In the genomic region with DNA sequence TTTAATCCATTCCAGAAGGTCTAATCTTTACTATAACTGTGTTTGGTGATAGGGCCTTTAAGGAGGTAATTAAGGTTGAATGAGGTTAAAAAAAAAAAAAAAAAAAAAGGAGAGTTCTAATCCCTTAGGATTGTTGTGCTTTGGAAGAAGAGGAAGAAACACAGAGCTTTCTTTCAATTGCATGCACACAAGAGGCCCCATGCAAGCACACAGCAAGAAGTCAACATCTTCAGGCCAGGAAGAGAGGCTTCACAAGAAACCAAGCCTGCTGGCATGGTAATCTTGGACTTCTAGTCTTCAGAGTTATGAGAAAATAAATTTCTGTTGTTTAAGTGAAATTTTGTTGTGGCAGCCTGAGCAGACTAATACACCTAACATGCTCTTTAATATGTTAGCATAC, we compare ENCODE assay signal across 1 cellular context.
TF ChIP-seq lines count a peak whose summit lies in the region.

No MANE protein-coding gene starts in this region.

TF ChIP-seq in WTC11, 78 proteins besides CTCF, POLR2A, EP300 and RAD21 (continued from another document):
- TF ChIP-seq, protein P1, sequence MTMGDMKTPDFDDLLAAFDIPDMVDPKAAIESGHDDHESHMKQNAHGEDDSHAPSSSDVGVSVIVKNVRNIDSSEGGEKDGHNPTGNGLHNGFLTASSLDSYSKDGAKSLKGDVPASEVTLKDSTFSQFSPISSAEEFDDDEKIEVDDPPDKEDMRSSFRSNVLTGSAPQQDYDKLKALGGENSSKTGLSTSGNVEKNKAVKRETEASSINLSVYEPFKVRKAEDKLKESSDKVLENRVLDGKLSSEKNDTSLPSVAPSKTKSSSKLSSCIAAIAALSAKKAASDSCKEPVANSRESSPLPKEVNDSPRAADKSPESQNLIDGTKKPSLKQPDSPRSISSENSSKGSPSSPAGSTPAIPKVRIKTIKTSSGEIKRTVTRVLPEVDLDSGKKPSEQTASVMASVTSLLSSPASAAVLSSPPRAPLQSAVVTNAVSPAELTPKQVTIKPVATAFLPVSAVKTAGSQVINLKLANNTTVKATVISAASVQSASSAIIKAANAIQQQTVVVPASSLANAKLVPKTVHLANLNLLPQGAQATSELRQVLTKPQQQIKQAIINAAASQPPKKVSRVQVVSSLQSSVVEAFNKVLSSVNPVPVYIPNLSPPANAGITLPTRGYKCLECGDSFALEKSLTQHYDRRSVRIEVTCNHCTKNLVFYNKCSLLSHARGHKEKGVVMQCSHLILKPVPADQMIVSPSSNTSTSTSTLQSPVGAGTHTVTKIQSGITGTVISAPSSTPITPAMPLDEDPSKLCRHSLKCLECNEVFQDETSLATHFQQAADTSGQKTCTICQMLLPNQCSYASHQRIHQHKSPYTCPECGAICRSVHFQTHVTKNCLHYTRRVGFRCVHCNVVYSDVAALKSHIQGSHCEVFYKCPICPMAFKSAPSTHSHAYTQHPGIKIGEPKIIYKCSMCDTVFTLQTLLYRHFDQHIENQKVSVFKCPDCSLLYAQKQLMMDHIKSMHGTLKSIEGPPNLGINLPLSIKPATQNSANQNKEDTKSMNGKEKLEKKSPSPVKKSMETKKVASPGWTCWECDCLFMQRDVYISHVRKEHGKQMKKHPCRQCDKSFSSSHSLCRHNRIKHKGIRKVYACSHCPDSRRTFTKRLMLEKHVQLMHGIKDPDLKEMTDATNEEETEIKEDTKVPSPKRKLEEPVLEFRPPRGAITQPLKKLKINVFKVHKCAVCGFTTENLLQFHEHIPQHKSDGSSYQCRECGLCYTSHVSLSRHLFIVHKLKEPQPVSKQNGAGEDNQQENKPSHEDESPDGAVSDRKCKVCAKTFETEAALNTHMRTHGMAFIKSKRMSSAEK (CRISPR knock-in tag; IDR thresholded peaks at IDR 0.05; ENCODE audit: borderline replicate concordance) = no peak
- no peak for TF ChIP-seq GABPB1 (CRISPR knock-in tag; IDR thresholded peaks at IDR 0.05)
